In the genomic region with DNA sequence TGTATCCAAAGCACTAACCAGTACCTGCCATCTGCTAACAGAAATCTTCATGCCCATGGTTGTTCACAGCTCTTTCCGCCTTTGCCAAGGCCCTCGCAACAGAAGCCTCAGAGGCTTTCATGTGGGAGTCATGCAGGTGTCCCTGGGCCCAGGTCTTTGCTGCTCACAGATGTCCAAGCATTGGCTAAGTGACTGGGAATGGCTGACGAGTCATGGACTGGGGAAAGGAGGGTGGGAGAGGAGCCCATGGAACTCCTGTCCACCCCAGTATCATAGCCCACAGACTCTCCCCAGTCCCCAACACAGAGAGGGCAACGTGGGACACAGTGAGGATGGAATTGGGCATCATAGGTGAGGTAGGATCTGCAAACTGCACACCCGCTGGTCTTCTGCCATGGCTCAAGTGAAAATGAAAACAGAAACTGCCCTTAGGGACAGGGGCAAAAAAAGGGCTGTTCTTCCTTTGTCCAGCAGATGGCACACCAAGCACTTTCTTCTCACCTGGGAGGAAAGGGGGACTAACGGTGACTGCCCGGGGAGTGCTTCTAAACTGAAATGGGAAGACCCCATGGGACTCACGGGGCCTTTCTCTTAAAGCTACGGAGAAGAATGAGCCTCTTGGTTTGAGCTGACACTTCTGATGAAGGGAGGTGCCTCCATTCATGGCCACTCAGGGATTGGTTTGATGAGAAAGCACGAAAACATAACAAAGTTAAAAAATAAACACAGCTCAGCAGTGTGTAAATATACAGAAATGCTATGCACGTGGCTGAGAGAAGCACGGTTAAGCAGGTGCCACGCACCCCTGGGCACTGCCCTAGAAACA, we compare ENCODE assay signal across 7 cellular contexts. TPM values are rescaled to one million over a fixed set of nuclear protein-coding genes. Genes with fewer than 3 reads are reported as not detected.
DNase-seq lines count a peak whose midpoint lies in the region; ATAC-seq and TF ChIP-seq lines count a peak whose summit lies in the region.

No MANE protein-coding gene starts in this region.

- H3K9me2 ChIP-seq in Karpas-422 (replicated peaks; ENCODE audit: insufficient read depth, low read length) = no peaks in the 10 kb centered on the region

- no peaks in the 10 kb centered on the region for H3K27me3 ChIP-seq in Karpas-422 (ENCODE audit: low read length)
- no peaks in the 10 kb centered on the region for H3K27me3 ChIP-seq in left ventricle myocardium inferior (ENCODE audit: low read depth)
- H3K27me3 ChIP-seq in sigmoid colon = no peaks in the 10 kb centered on the region

- peaks cover 37% of the 10 kb centered on the region for H3K4me1 Mint-ChIP-seq in activated naive CD8-positive, alpha-beta T cell treated with anti-CD3 and anti-CD28 coated beads, Interleukin-2, amount 10 ng/mL, durations not matched to agents 7 days and 5 days

- no peaks in the 10 kb centered on the region for H3K79me2 ChIP-seq in Karpas-422 (ENCODE audit: low read length)

- H3K4me2 ChIP-seq in Karpas-422 (ENCODE audit: low read depth, low read length, poor library complexity, severe bottlenecking) = peak overlapping the region; percentile 72

- H3K4me3 Mint-ChIP-seq in activated naive CD8-positive, alpha-beta T cell treated with anti-CD3 and anti-CD28 coated beads, Interleukin-2, amount 10 ng/mL, durations not matched to agents 7 days and 5 days = peak overlapping the region; percentile 57

- TF ChIP-seq CTCF in GM12874 (IDR thresholded peaks at IDR 0.05; ENCODE audit: insufficient read depth, low read depth, low read length) (peak; percentile 81), left ventricle myocardium inferior (IDR thresholded peaks at IDR 0.05; ENCODE audit: borderline replicate concordance) (peak; percentile 88), sigmoid colon (IDR thresholded peaks at IDR 0.05) (peak; percentile 75 to 83 (median 79))

- intact Hi-C loops in left ventricle myocardium inferior (cut with micrococcal nuclease) = no loop called here
- intact Hi-C loops in sigmoid colon (cut with DNase I) = loop anchor here (1.0 to 5.0 kb wide), 3 partner anchors 17 to 312 kb away; a partner anchor contains a TSS

- no peak for TF ChIP-seq POLR2A in sigmoid colon (IDR thresholded peaks at IDR 0.05)

- H3K27me3 Mint-ChIP-seq in activated naive CD8-positive, alpha-beta T cell treated with anti-CD3 and anti-CD28 coated beads, Interleukin-2, amount 10 ng/mL, durations not matched to agents 7 days and 5 days = no peaks in the 10 kb centered on the region

- H3K36me3 ChIP-seq in Karpas-422 (ENCODE audit: insufficient read depth, low read length) (no peaks in the 10 kb centered on the region), left ventricle myocardium inferior (no peaks in the 10 kb centered on the region), sigmoid colon (no peaks in the 10 kb centered on the region)

- H4K20me1 ChIP-seq in Karpas-422 (ENCODE audit: insufficient read depth, low read depth, low read length) = no peaks in the 10 kb centered on the region

- POLR2A ChIA-PET in activated naive CD8-positive, alpha-beta T cell treated with anti-CD3 and anti-CD28 coated beads, Interleukin-2, amount 10 ng/mL, durations not matched to agents 7 days and 5 days (lab: Charles Lee) = interaction anchor here (0.6 to 1.5 kb wide), 9 partner anchors 10 to 362 kb away, joined by 3 to 11 read pairs (median 4); a partner anchor contains a TSS

- peak; percentile 87 for ATAC-seq in activated naive CD8-positive, alpha-beta T cell treated with anti-CD3 and anti-CD28 coated beads, Interleukin-2, amount 10 ng/mL, durations not matched to agents 7 days and 5 days (ENCODE audit: low read depth)

- H3K27ac Mint-ChIP-seq in activated naive CD8-positive, alpha-beta T cell treated with anti-CD3 and anti-CD28 coated beads, Interleukin-2, amount 10 ng/mL, durations not matched to agents 7 days and 5 days = peak overlapping the region; percentile 86

- H3K9me3 ChIP-seq in Karpas-422 (ENCODE audit: low read length) = no peaks in the 10 kb centered on the region
- no peaks in the 10 kb centered on the region for H3K9me3 ChIP-seq in left ventricle myocardium inferior (replicated peaks)
- H3K9me3 ChIP-seq in sigmoid colon = no peaks in the 10 kb centered on the region

- no peak for TF ChIP-seq EP300 in sigmoid colon (IDR thresholded peaks at IDR 0.05)

- H3K4me1 ChIP-seq in Karpas-422 (ENCODE audit: low read length) (peaks cover 81% of the 10 kb centered on the region), left ventricle myocardium inferior (peaks cover 32% of the 10 kb centered on the region), sigmoid colon (peaks cover 0 to 23% (median 15%) of the 10 kb centered on the region in 4 donors)

- no peaks in the 10 kb centered on the region for H3K9me3 Mint-ChIP-seq in activated naive CD8-positive, alpha-beta T cell treated with anti-CD3 and anti-CD28 coated beads, Interleukin-2, amount 10 ng/mL, durations not matched to agents 7 days and 5 days

- no peaks in the 10 kb centered on the region for H3K36me3 Mint-ChIP-seq in activated naive CD8-positive, alpha-beta T cell treated with anti-CD3 and anti-CD28 coated beads, Interleukin-2, amount 10 ng/mL, durations not matched to agents 7 days and 5 days

- peak overlapping the region; percentile 63 for H3K9ac ChIP-seq in Karpas-422 (ENCODE audit: low read length)

- H3K4me3 ChIP-seq in Karpas-422 (ENCODE audit: low read length) (peak overlapping the region; percentile 56), left ventricle myocardium inferior (peak overlapping the region; percentile 41), sigmoid colon (peak overlapping the region; percentile 6 to 25 (median 18))

- H2AFZ ChIP-seq in Karpas-422 (ENCODE audit: low read length) = 0 out of 2 replicates have a peak overlapping the region, but pooled peaks have one; percentile 29

- DNase-seq in H4 (ENCODE audit: low spot score) = peak; percentile 36
- peak; percentile 94 for DNase-seq in Karpas-422
- peak; percentile 76 for DNase-seq in SK-N-DZ (ENCODE audit: low spot score)
- peak; percentile 70 for DNase-seq in activated naive CD8-positive, alpha-beta T cell treated with anti-CD3 and anti-CD28 coated beads, Interleukin-2, amount 10 ng/mL, durations not matched to agents 7 days and 5 days
- DNase-seq in left ventricle myocardium inferior = peak; percentile 52
- DNase-seq in sigmoid colon = peak; percentile 78

- 22 to 27% methylated on average over 13 of the region's 13 CpGs for WGBS in sigmoid colon, 2 donors

- H3K27ac ChIP-seq in Karpas-422 (ENCODE audit: low read length) (peak overlapping the region; percentile 48; the same call in 1 of the 2 replicates), left ventricle myocardium inferior (replicated peaks) (peak overlapping the region; percentile 28), sigmoid colon (no peak overlapping the region)

RNA-seq across cellular contexts. Expression of a gene that starts 11.1 kb away (rescaled TPM):
- 0.27 and 2.7 TPM in 2 replicates for total RNA-seq in H4 (2014; rRNA removed; shearing (Covaris generic))
- total RNA-seq in Karpas-422 (2014; rRNA removed; shearing (Covaris generic); ENCODE audit: low replicate concordance) = 9.7 and 10.9 TPM in 2 replicates
- polyA plus RNA-seq in SK-N-DZ (2014; cell fraction: cytosol; rRNA removed) = 5.4 and 17.8 TPM in 2 replicates
- polyA plus RNA-seq in SK-N-DZ (2014; cell fraction: nucleus; rRNA removed) = 3.5 and 4.6 TPM in 2 replicates
- 10 to 100 TPM; 12.6 to 13.1 TPM for total RNA-seq in activated naive CD8-positive, alpha-beta T cell treated with anti-CD3 and anti-CD28 coated beads, Interleukin-2, amount 10 ng/mL, durations not matched to agents 7 days and 5 days
- 10.3 TPM for total RNA-seq in left ventricle myocardium inferior
- 10 to 100 TPM; 11.4 to 26.9 (median 14.9) TPM for total RNA-seq in sigmoid colon
- 10 to 100 TPM in 2 of 3 donors, 1 to 10 TPM in 1; 7.4 to 23.4 (median 16.2) TPM for polyA plus RNA-seq in sigmoid colon

RNA-seq across cellular contexts. Expression of a gene that starts 29.9 kb away (rescaled TPM):
- total RNA-seq in H4 (2014; rRNA removed; shearing (Covaris generic)) = not detected in 2 replicates
- 0.15 TPM in 1 of 2 replicates, not detected in the other for total RNA-seq in Karpas-422 (2014; rRNA removed; shearing (Covaris generic); ENCODE audit: low replicate concordance)
- 0.02 and 2.5 TPM in 2 replicates for polyA plus RNA-seq in SK-N-DZ (2014; cell fraction: cytosol; rRNA removed)
- polyA plus RNA-seq in SK-N-DZ (2014; cell fraction: nucleus; rRNA removed) = 0.42 and 0.46 TPM in 2 replicates
- total RNA-seq in activated naive CD8-positive, alpha-beta T cell treated with anti-CD3 and anti-CD28 coated beads, Interleukin-2, amount 10 ng/mL, durations not matched to agents 7 days and 5 days = 1 to 10 TPM in 1 of 2 experiments, under 1 TPM in 1; 1.00 to 1.9 TPM
- total RNA-seq in left ventricle myocardium inferior (0.30 TPM), sigmoid colon (under 1 TPM in 1 of 4 donors, not detected in 3; under 0.01 TPM)
- polyA plus RNA-seq in sigmoid colon = under 1 TPM in 1 of 3 donors, not detected in 2; 0.28 TPM

RNA-seq across cellular contexts. Expression of a gene that starts 46.7 kb away (rescaled TPM):
- not detected in 2 replicates for total RNA-seq in H4 (2014; rRNA removed; shearing (Covaris generic))
- total RNA-seq in Karpas-422 (2014; rRNA removed; shearing (Covaris generic); ENCODE audit: low replicate concordance) = not detected in 2 replicates
- polyA plus RNA-seq in SK-N-DZ (2014; cell fraction: cytosol; rRNA removed) = not detected in 2 replicates
- not detected in 2 replicates for polyA plus RNA-seq in SK-N-DZ (2014; cell fraction: nucleus; rRNA removed)
- total RNA-seq in activated naive CD8-positive, alpha-beta T cell treated with anti-CD3 and anti-CD28 coated beads, Interleukin-2, amount 10 ng/mL, durations not matched to agents 7 days and 5 days = not detected
- total RNA-seq in left ventricle myocardium inferior (not detected), sigmoid colon (not detected)
- not detected for polyA plus RNA-seq in sigmoid colon

Comparison
In these comparisons a context has a peak if more than half of its experiments do, and no peak if none do; other contexts are left out.
1. DNase-seq: peak in every context shown above with its lines; median percentile 94 in Karpas-422; 78 in sigmoid colon; 76 in SK-N-DZ; 70 in activated naive CD8-positive, alpha-beta T cell treated with anti-CD3 and anti-CD28 coated beads, Interleukin-2, amount 10 ng/mL, durations not matched to agents 7 days and 5 days; 52 in left ventricle myocardium inferior; 36 in H4.
2. H3K27ac ChIP-seq: peak in Karpas-422 (single experiment) and left ventricle myocardium inferior (single experiment); none in sigmoid colon (0 of 4).
3. Peak in every context shown above with its lines, with median percentiles within 50 percentile points of each other: CTCF ChIP-seq and H3K4me3 ChIP-seq.